23 cellular contexts compared by ENCODE assay signal in the genomic region with DNA sequence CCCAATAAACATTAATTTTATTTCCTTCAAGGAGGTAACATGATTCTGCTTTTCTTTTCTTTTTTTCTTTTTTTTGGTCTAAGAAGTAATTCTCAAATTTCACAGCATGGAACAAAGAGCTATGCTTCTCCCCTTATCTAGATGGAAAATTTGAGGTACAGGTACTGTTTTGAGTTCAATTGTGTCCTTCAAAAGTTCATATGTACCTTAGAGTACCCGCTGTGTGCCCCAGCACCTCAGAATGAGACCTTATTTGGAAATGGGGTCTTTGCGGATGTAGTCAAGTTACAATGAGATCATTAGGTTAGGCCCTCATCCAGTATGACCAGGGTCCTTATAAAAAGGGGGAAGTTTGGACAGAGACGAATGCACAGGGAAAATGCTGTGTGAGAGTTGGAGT.
"Had no signal": no experiment of that assay in that cellular context is flagged by ENCODE, and none has a peak within 500 bp of the region (broad histone marks: within the 10 kb centered on the region; RNA-seq: fewer than 3 reads in every experiment).

No MANE protein-coding gene starts in this region.

- H3K27ac Mint-ChIP-seq: activated B cell treated with CpG ODN at 0.5 μM for 24 hours; activated CD4-positive, alpha-beta T cell treated with anti-CD3 and anti-CD28 coated beads for 36 hours; activated naive CD4-positive, alpha-beta T cell treated with anti-CD3 and anti-CD28 coated beads for 36 hours; natural killer cell; stimulated activated naive B cell treated with anti-CD40 and anti-IgM and Interleukin-4, amounts not matched to agents 10 μg/mL and 1 μg/mL and 100 μg/mL, for 72 hours; T-helper 1 cell treated with Interleukin-12 subunit alpha and Interleukin-12 subunit beta and Interleukin-4 antibody, amounts not matched to agents 30 μg/mL and 1 μg/mL, for 36 hours had no signal

- H3K27me3 ChIP-seq: brain microvascular endothelial cell, foreskin keratinocyte, thyroid gland had no signal

- DNase-seq: activated B cell treated with CpG ODN at 0.5 μM for 24 hours; activated CD4-positive, alpha-beta T cell treated with anti-CD3 and anti-CD28 coated beads for 36 hours; activated CD4-positive, alpha-beta T cell treated with anti-CD3 and anti-CD28 coated beads, Interleukin-2, amount 50 U/mL, for 4 hours; activated CD8-positive, alpha-beta memory T cell treated with anti-CD3 and anti-CD28 coated beads for 24 hours; activated CD8-positive, alpha-beta memory T cell treated with anti-CD3 and anti-CD28 coated beads, Interleukin-2, amount 50 U/mL, for 48 hours; activated effector memory CD4-positive, alpha-beta T cell treated with Interleukin-2 at 50 U/mL for 16 hours; activated naive CD4-positive, alpha-beta T cell treated with anti-CD3 and anti-CD28 coated beads for 36 hours; activated T-cell treated with anti-CD3 and anti-CD28 coated beads, Interleukin-2, amount 50 U/mL, for 48 hours; brain microvascular endothelial cell; caudate nucleus; dermis blood vessel endothelial cell; effector memory CD4-positive, alpha-beta T cell; foreskin keratinocyte; kidney; natural killer cell; stimulated activated CD4-positive, alpha-beta T cell treated with anti-CD3 and anti-CD28 coated beads, Interleukin-2, amount 100 ng/mL, for 48 hours; stimulated activated CD8-positive, alpha-beta memory T cell treated with anti-CD3 and anti-CD28 coated beads, Interleukin-4, amount 100 ng/mL, for 48 hours; stimulated activated naive B cell treated with anti-CD40 and anti-IgM and Interleukin-4, amounts not matched to agents 10 μg/mL and 1 μg/mL and 100 μg/mL, for 72 hours; T1000 had no signal

- H3K9me3 Mint-ChIP-seq: activated B cell treated with CpG ODN at 0.5 μM for 24 hours; activated naive CD4-positive, alpha-beta T cell treated with anti-CD3 and anti-CD28 coated beads for 36 hours; natural killer cell; stimulated activated naive B cell treated with anti-CD40 and anti-IgM and Interleukin-4, amounts not matched to agents 10 μg/mL and 1 μg/mL and 100 μg/mL, for 72 hours; T-helper 1 cell treated with Interleukin-12 subunit alpha and Interleukin-12 subunit beta and Interleukin-4 antibody, amounts not matched to agents 30 μg/mL and 1 μg/mL, for 36 hours had no signal

- H3K9me3 ChIP-seq: thyroid gland had no signal

- H3K4me3 Mint-ChIP-seq: activated B cell treated with CpG ODN at 0.5 μM for 24 hours; activated CD4-positive, alpha-beta T cell treated with anti-CD3 and anti-CD28 coated beads for 36 hours; activated naive CD4-positive, alpha-beta T cell treated with anti-CD3 and anti-CD28 coated beads for 36 hours; natural killer cell; stimulated activated naive B cell treated with anti-CD40 and anti-IgM and Interleukin-4, amounts not matched to agents 10 μg/mL and 1 μg/mL and 100 μg/mL, for 72 hours; T-helper 1 cell treated with Interleukin-12 subunit alpha and Interleukin-12 subunit beta and Interleukin-4 antibody, amounts not matched to agents 30 μg/mL and 1 μg/mL, for 36 hours had no signal

- H3K27me3 Mint-ChIP-seq: activated B cell treated with CpG ODN at 0.5 μM for 24 hours; activated CD4-positive, alpha-beta T cell treated with anti-CD3 and anti-CD28 coated beads for 36 hours; stimulated activated naive B cell treated with anti-CD40 and anti-IgM and Interleukin-4, amounts not matched to agents 10 μg/mL and 1 μg/mL and 100 μg/mL, for 72 hours had no signal

- H3K4me1 ChIP-seq: foreskin keratinocyte had no signal

- ATAC-seq: activated CD4-positive, alpha-beta T cell treated with anti-CD3 and anti-CD28 coated beads for 36 hours; foreskin keratinocyte; natural killer cell; sciatic nerve; stimulated activated naive B cell treated with anti-CD40 and anti-IgM and Interleukin-4, amounts not matched to agents 10 μg/mL and 1 μg/mL and 100 μg/mL, for 72 hours had no signal

- H3K4me3 ChIP-seq: lung, thyroid gland had no signal

- H3K36me3 ChIP-seq: brain microvascular endothelial cell, thyroid gland had no signal

- H3K27ac ChIP-seq: brain microvascular endothelial cell, foreskin keratinocyte, thyroid gland had no signal
